ENCODE assay signal across 7 cellular contexts in the genomic region with DNA sequence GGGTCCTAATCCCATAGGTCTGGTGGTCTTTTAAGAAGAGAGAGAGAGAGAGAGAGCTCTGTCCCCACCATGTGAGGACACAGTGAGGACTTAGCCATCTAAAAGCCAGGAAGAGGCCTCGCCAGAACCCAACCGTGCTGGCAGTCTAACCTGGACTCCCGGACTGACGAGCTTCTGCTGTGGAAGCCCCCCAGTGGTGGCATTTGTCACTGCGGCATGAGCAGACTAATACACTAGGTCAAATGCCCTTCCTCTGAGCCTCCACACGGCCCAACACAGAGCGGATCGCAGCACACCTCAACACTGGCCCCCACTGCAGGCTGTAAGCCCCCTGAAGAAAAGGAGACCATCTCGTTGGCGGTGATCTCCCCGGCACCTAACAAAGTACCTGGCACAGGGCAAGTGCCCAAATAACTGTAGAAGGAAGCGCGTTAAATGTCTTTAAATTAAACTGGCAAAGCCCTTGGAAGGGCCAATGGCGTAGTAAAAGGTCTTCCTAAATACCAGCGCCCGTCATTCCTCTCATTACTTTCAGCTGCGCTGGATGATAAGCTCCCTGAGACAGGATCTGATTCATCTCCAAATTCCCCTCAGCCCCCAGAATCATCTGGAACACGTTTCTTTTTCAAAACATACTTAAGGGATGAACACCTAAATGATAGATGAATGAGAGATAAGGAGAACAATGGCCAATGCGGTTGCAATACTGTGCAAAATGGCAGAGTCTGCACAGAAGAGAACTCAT.
A peak's percentile ranks its signal among the peaks of the same experiment; 100 is the strongest.
DNase-seq lines count a peak whose midpoint lies in the region; ATAC-seq and TF ChIP-seq lines count a peak whose summit lies in the region.

No MANE protein-coding gene starts in this region.

- H3K4me1 ChIP-seq in gastrocnemius medialis = peaks cover 0 to 6% of the 10 kb centered on the region in 2 donors

- in situ Hi-C loops in gastrocnemius medialis (cut with MboI; ENCODE audit: low sequenced_read_pairs in 4 of 4) = no loop called here

- intact Hi-C loops in left cardiac atrium (cut with DNase I) (loop anchor here in 1 of 2 donors (5.0 kb wide), 1 partner anchor 42 kb away; no protein-coding TSS in a partner anchor), gastrocnemius medialis (cut with DNase I; ENCODE audit: low total_unique reads) (loop anchor here (1.0 kb wide), 1 partner anchor 40 kb away; no protein-coding TSS in a partner anchor)

- H3K27ac ChIP-seq in gastrocnemius medialis = peak overlapping the region in 1 of 4 donors; percentile 3

- peak overlapping the region in 1 of 2 donors; percentile 70 for H3K27ac Mint-ChIP-seq in activated naive CD4-positive, alpha-beta T cell treated with anti-CD3 and anti-CD28 coated beads, Interleukin-2, amount 50 U/mL, for 72 hours

- no peaks in the 10 kb centered on the region for H3K9me3 Mint-ChIP-seq in activated naive CD4-positive, alpha-beta T cell treated with anti-CD3 and anti-CD28 coated beads, Interleukin-2, amount 50 U/mL, for 72 hours

- H3K4me3 ChIP-seq in gastrocnemius medialis = no peak overlapping the region

- TF ChIP-seq CTCF in GM12873 (IDR thresholded peaks at IDR 0.05; ENCODE audit: insufficient read depth, low read depth, low read length, missing control alignments) = peak; percentile 89
- TF ChIP-seq CTCF in gastrocnemius medialis (IDR thresholded peaks at IDR 0.05 in 4 of 5, conservative IDR thresholded peaks at IDR 0.05 in 1 of 5) = peak; percentile 67 to 83 (median 74)

- no peak for TF ChIP-seq POLR2A in gastrocnemius medialis (IDR thresholded peaks at IDR 0.05)

- no peaks in the 10 kb centered on the region for H3K27me3 ChIP-seq in gastrocnemius medialis

- DNase-seq in activated naive CD4-positive, alpha-beta T cell treated with anti-CD3 and anti-CD28 coated beads, Interleukin-2, amount 50 U/mL, for 72 hours (ENCODE audit: low spot score in 2 of 2) = peak in 1 of 2 donors; percentile 75
- peak; percentile 84 for DNase-seq in left cardiac atrium
- peak; percentile 41 to 78 for DNase-seq in gastrocnemius medialis
- DNase-seq in superior temporal gyrus (ENCODE audit: extremely low spot score) = no peak

- peak; percentile 51 for ATAC-seq in HG03378 (IDR thresholded peaks at IDR 0.05; ENCODE audit: unreplicated experiment)
- ATAC-seq in SK-N-SH treated with all-trans-retinoic acid at 6 μM for 48 hours = peak; percentile 80
- peak; percentile 79 to 88 for ATAC-seq in activated naive CD4-positive, alpha-beta T cell treated with anti-CD3 and anti-CD28 coated beads, Interleukin-2, amount 50 U/mL, for 72 hours
- ATAC-seq in left cardiac atrium = peak; percentile 59 to 61
- ATAC-seq in gastrocnemius medialis = peak; percentile 61 to 76

- H3K36me3 Mint-ChIP-seq in activated naive CD4-positive, alpha-beta T cell treated with anti-CD3 and anti-CD28 coated beads, Interleukin-2, amount 50 U/mL, for 72 hours = peaks cover 0 to 43% of the 10 kb centered on the region in 2 donors

- H3K9me3 ChIP-seq in gastrocnemius medialis = no peaks in the 10 kb centered on the region

- no peaks in the 10 kb centered on the region for H3K36me3 ChIP-seq in gastrocnemius medialis

TF ChIP-seq in SK-N-SH treated with all-trans-retinoic acid at 6 μM for 48 hours, 23 proteins besides CTCF, POLR2A, EP300 and RAD21:
- peak; percentile 63; the same call in 1 of the 2 replicates for TF ChIP-seq ISL1 (CRISPR knock-in tag; IDR thresholded peaks at IDR 0.05)
- TF ChIP-seq TCF4 (CRISPR knock-in tag; IDR thresholded peaks at IDR 0.05; ENCODE audit: borderline replicate concordance) = no peak
- TF ChIP-seq CSDC2 (CRISPR knock-in tag; IDR thresholded peaks at IDR 0.05) = peak; percentile 84; the same call in 1 of the 2 replicates
